ENCODE assay signal across 8 cellular contexts in genomic region chr2:135052997-135053474, GRCh38. TPM values are rescaled to one million over a fixed set of nuclear protein-coding genes. Genes with fewer than 3 reads are reported as not detected.
DNase-seq lines count a peak whose midpoint lies in the region; ATAC-seq, FAIRE-seq and TF ChIP-seq lines count a peak whose summit lies in the region.

No MANE protein-coding gene starts in this region.

- H2AFZ ChIP-seq in K562 (ENCODE audit: low read depth, low read length), result no peak overlapping the region

- H3K9ac ChIP-seq in NT2/D1 (ENCODE audit: insufficient read length, low read depth) (peak overlapping the region; percentile 94), K562 (ENCODE audit: insufficient read depth in 1 of 2, low read depth in 2 of 2, low read length in 2 of 2) (peak overlapping the region; percentile 89 to 96)

- no peaks in the 10 kb centered on the region for H3K9me1 ChIP-seq in K562 (ENCODE audit: control insufficient read depth, insufficient read depth, low read length)

- TF ChIP-seq EP300 in K562 (IDR thresholded peaks at IDR 0.05; ENCODE audit: low read length), result no peak

- in situ Hi-C loops in HAP-1 (cut with MboI; ENCODE audit: low sequenced_read_pairs), result no loop called here
- in situ Hi-C loops in K562 (cut with MboI), result no loop called here

- H3K4me3 ChIP-seq in HAP-1, result peak overlapping the region; percentile 85
- peak overlapping the region; percentile 94 for H3K4me3 ChIP-seq in NT2/D1 (ENCODE audit: insufficient read length, low read depth)
- peak overlapping the region; percentile 56 for H3K4me3 ChIP-seq in K562
- peak overlapping the region; percentile 93 for H3K4me3 ChIP-seq in lower lobe of right lung

- peaks cover 53% of the 10 kb centered on the region for H3K79me2 ChIP-seq in K562 (ENCODE audit: control insufficient read depth, insufficient read depth, low read length)

- no peaks in the 10 kb centered on the region; the same call in 1 of the 2 replicates for H4K20me1 ChIP-seq in K562 (replicated peaks; ENCODE audit: control insufficient read depth, insufficient read depth, low read length)

- no peak for FAIRE-seq in K562 (lab: Jason Lieb, UNC)
- FAIRE-seq in HTR-8/SVneo (lab: Jason Lieb, UNC), result no peak

- intact Hi-C loops in K562 (cut with micrococcal nuclease), result loop anchor here (5.0 kb wide), 2 partner anchors 89 to 479 kb away; partner anchors contain the start of genes R3HDM1 and ZRANB3
- intact Hi-C loops in lower lobe of right lung (cut with DNase I), result no loop called here

- TF ChIP-seq CTCF in K562 (IDR thresholded peaks at IDR 0.05 in 2 of 3, conservative IDR thresholded peaks at IDR 0.05 in 1 of 3; ENCODE audit: insufficient read depth in 2 of 3, low read depth in 1 of 3, low read length in 3 of 3) (no peak), lower lobe of right lung (IDR thresholded peaks at IDR 0.05) (no peak)

- no peaks in the 10 kb centered on the region for H3K9me3 ChIP-seq in HAP-1
- no peaks in the 10 kb centered on the region for H3K9me3 ChIP-seq in NT2/D1 (ENCODE audit: insufficient read depth, low read length)
- no peaks in the 10 kb centered on the region for H3K9me3 ChIP-seq in K562 (replicated peaks; ENCODE audit: control insufficient read depth, insufficient read depth, low read depth, low read length)
- no peaks in the 10 kb centered on the region for H3K9me3 ChIP-seq in lower lobe of right lung

- DNase-seq in GM03348 (ENCODE audit: low spot score) (peak; percentile 11), HAP-1 (ENCODE audit: low spot score in 2 of 2) (no peak), NT2/D1 (ENCODE audit: low read depth, low spot score) (no peak), K562 (ENCODE audit: extremely low read depth in 1 of 4, low spot score in 3 of 4) (peak in 1 of 4 experiments; percentile 24), lower lobe of right lung (peak; percentile 45), HTR-8/SVneo (ENCODE audit: insufficient read length, low spot score) (no peak), LoVo (ENCODE audit: low spot score) (no peak)
- peak; percentile 18 for DNase-seq in stimulated activated naive CD4-positive, alpha-beta T cell treated with Interleukin-2 at 50 U/mL for 16 hours (lab: John Stamatoyannopoulos, UW)

- TF ChIP-seq POLR2A in K562 (conservative IDR thresholded peaks at IDR 0.05), result no peak

- no peak for TF ChIP-seq RAD21 in K562 (CRISPR knock-in tag; conservative IDR thresholded peaks at IDR 0.05 in 1 of 2, IDR thresholded peaks at IDR 0.05 in 1 of 2)

- H3K36me3 ChIP-seq in HAP-1 (replicated peaks) (no peaks in the 10 kb centered on the region), NT2/D1 (ENCODE audit: insufficient read depth, insufficient read length, low read length) (peaks cover 21% of the 10 kb centered on the region), K562 (ENCODE audit: control insufficient read depth, insufficient read depth, low read length) (peaks cover 24% of the 10 kb centered on the region; the same call in 2 of the 3 replicates), lower lobe of right lung (no peaks in the 10 kb centered on the region)

- POLR2A ChIA-PET in K562 (lab: Yijun Ruan, JAX), result interaction anchor here (0.6 kb wide), 1 partner anchor 8 kb away, joined by 3 read pairs; no protein-coding TSS in a partner anchor

- H3K27me3 ChIP-seq in HAP-1 (ENCODE audit: low read depth) (no peaks in the 10 kb centered on the region), NT2/D1 (ENCODE audit: insufficient read depth, insufficient read length) (no peaks in the 10 kb centered on the region), K562 (ENCODE audit: control insufficient read depth in 2 of 2, insufficient read depth in 2 of 2, low read length in 2 of 2) (no peaks in the 10 kb centered on the region), lower lobe of right lung (ENCODE audit: low read depth) (peaks cover 4% of the 10 kb centered on the region)

- no TSS peak for BruUV-seq in K562 (replicated peaks; lab: Mats Ljungman, UMichigan)

- CTCF ChIA-PET in K562 (lab: Yijun Ruan, JAX; ENCODE audit: low intra/inter-chr PET ratio), result no interaction called here

- H3K4me2 ChIP-seq in K562 (ENCODE audit: insufficient read depth, low read length), result peak overlapping the region; percentile 80

- peaks cover 15% of the 10 kb centered on the region for H3K4me1 ChIP-seq in HAP-1
- H3K4me1 ChIP-seq in NT2/D1 (ENCODE audit: insufficient read depth, insufficient read length), result no peaks in the 10 kb centered on the region
- peaks cover 12 to 19% of the 10 kb centered on the region in 2 experiments; a peak in 4 of 5 replicates for H3K4me1 ChIP-seq in K562 (replicated peaks in 1 of 2; ENCODE audit: control insufficient read depth in 2 of 2, insufficient read depth in 2 of 2, low read length in 2 of 2)
- peaks cover 18% of the 10 kb centered on the region for H3K4me1 ChIP-seq in lower lobe of right lung

- ATAC-seq in K562, result peak; percentile 37
- ATAC-seq in lower lobe of right lung, result peak; percentile 3 to 7

- 2% methylated on average over 15 of the region's 15 CpGs for WGBS in K562 (ENCODE audit: insufficient coverage, low coverage, missing lambda C conversion rate)

- H3K27ac ChIP-seq in K562 (ENCODE audit: extremely low read depth, low read depth, low read length) (peak overlapping the region; percentile 85), lower lobe of right lung (peak overlapping the region; percentile 96)

TF ChIP-seq in K562, 482 proteins besides CTCF, POLR2A, EP300 and RAD21 (continues in another document):
- TF ChIP-seq HNRNPL (IDR thresholded peaks at IDR 0.05; ENCODE audit: low read depth, low read length), result no peak
- TF ChIP-seq NBN (IDR thresholded peaks at IDR 0.05; ENCODE audit: low read depth), result 0 out of 2 replicates have a peak, but pooled peaks have one; percentile 2
- TF ChIP-seq TOE1 (IDR thresholded peaks at IDR 0.05; ENCODE audit: borderline replicate concordance), result no peak
- no peak for TF ChIP-seq TOE1 (CRISPR knock-in tag; IDR thresholded peaks at IDR 0.05; ENCODE audit: borderline replicate concordance, low read depth)
- TF ChIP-seq NFYB (IDR thresholded peaks at IDR 0.05; ENCODE audit: extremely low read depth, insufficient read length), result no peak
- no peak for TF ChIP-seq ZNF134 (CRISPR knock-in tag; conservative IDR thresholded peaks at IDR 0.05)
- no peak for TF ChIP-seq ZSCAN29 (IDR thresholded peaks at IDR 0.05)
- TF ChIP-seq CSDE1 (IDR thresholded peaks at IDR 0.05), result no peak
- peak in 1 of 2 experiments; percentile 62 for TF ChIP-seq E2F6 (IDR thresholded peaks at IDR 0.05; ENCODE audit: borderline replicate concordance in 1 of 2, extremely low read depth in 1 of 2, insufficient read depth in 1 of 2, insufficient read length in 1 of 2, low read depth in 1 of 2, low read length in 1 of 2, poor library complexity in 1 of 2, severe bottlenecking in 1 of 2)
- TF ChIP-seq YY1 (IDR thresholded peaks at IDR 0.05; ENCODE audit: borderline replicate concordance in 1 of 3, control insufficient read depth in 1 of 3, extremely low read depth in 1 of 3, insufficient read depth in 3 of 3, insufficient read length in 1 of 3, insufficient replicate concordance in 2 of 3, low read depth in 1 of 3, low read length in 2 of 3), result no peak
- peak; percentile 11; the same call in 1 of the 2 replicates for TF ChIP-seq L3MBTL2 (IDR thresholded peaks at IDR 0.05)

RNA-seq across cellular contexts. Expression of gene RAB3GAP1, which starts 0.9 kb away (rescaled TPM):
- total RNA-seq in K562 (2011; cell fraction: chromatin; rRNA removed; ENCODE audit: low replicate concordance), result 46.1 and 127 TPM in 2 replicates
- total RNA-seq in K562 (2011; cell fraction: nucleolus; rRNA removed), result 17.7 and 24.5 TPM in 2 replicates
- 49.3 and 67.2 TPM in 2 replicates for total RNA-seq in K562 (2011; cell fraction: nucleoplasm; rRNA removed)
- total RNA-seq in K562 (2014; rRNA removed) (23.6 and 28.1 TPM in 2 replicates), K562 (2014; rRNA removed; fragmentation: Illumina TruSeq; extraction: Trizol) (48.6 and 56.6 TPM in 2 replicates), K562 (2015; rRNA removed; fragmentation: Illumina TruSeq; extraction: Trizol) (38.0 and 40.7 TPM in 2 replicates), K562 (2021) (33.0 and 35.0 TPM in 2 replicates), lower lobe of right lung (43.5 TPM)
- polyA plus RNA-seq in K562 (2011; rRNA removed) (19.1 and 25.0 TPM in 2 replicates), K562 (2014; fragmentation: Illumina TruSeq; extraction: Trizol) (32.9 and 38.0 TPM in 2 replicates), K562 (2014; fragmentation: Nextera tagmentation; extraction: Ambion mirVana) (10 to 100 TPM; 15.5 to 35.6 TPM), K562 (2014; rRNA removed) (24.4 and 27.3 TPM in 2 replicates)
- polyA plus RNA-seq in K562 (2011; cell fraction: cytosol; rRNA removed), result 7.2 and 17.3 TPM in 2 replicates
- polyA plus RNA-seq in K562 (2011; cell fraction: nucleus; rRNA removed), result 14.1 and 18.3 TPM in 2 replicates
- polyA plus RNA-seq in K562 (2012), result 28.3 and 38.9 TPM in 2 replicates
- polyA minus RNA-seq in K562 (2011; rRNA and poly(A)+ RNA removed), result 66.9 and 67.5 TPM in 2 replicates
- polyA minus RNA-seq in K562 (2011; cell fraction: cytosol; rRNA and poly(A)+ RNA removed), result 23.8 and 28.3 TPM in 2 replicates
- polyA minus RNA-seq in K562 (2011; cell fraction: nucleus; rRNA and poly(A)+ RNA removed), result 18.6 and 30.9 TPM in 2 replicates

RNA-seq across cellular contexts. Expression of gene MAP3K19, which starts 5.8 kb away (rescaled TPM):
- total RNA-seq in K562 (2011; cell fraction: chromatin; rRNA removed; ENCODE audit: low replicate concordance), result not detected in 2 replicates
- total RNA-seq in K562 (2011; cell fraction: nucleolus; rRNA removed), result not detected in 2 replicates
- not detected in 2 replicates for total RNA-seq in K562 (2011; cell fraction: nucleoplasm; rRNA removed)
- total RNA-seq in K562 (2014; rRNA removed) (not detected in 2 replicates), K562 (2014; rRNA removed; fragmentation: Illumina TruSeq; extraction: Trizol) (not detected in 2 replicates), K562 (2015; rRNA removed; fragmentation: Illumina TruSeq; extraction: Trizol) (not detected in 2 replicates), K562 (2021) (not detected in 2 replicates), lower lobe of right lung (7.2 TPM)
- polyA plus RNA-seq in K562 (2011; rRNA removed) (not detected in 2 replicates), K562 (2014; fragmentation: Illumina TruSeq; extraction: Trizol) (not detected in 2 replicates), K562 (2014; fragmentation: Nextera tagmentation; extraction: Ambion mirVana) (not detected), K562 (2014; rRNA removed) (0.29 TPM in 1 of 2 replicates, not detected in the other)
- polyA plus RNA-seq in K562 (2011; cell fraction: cytosol; rRNA removed), result not detected in 2 replicates
- not detected in 2 replicates for polyA plus RNA-seq in K562 (2011; cell fraction: nucleus; rRNA removed)
- polyA plus RNA-seq in K562 (2012), result not detected in 2 replicates
- polyA minus RNA-seq in K562 (2011; rRNA and poly(A)+ RNA removed), result not detected in 2 replicates
- polyA minus RNA-seq in K562 (2011; cell fraction: cytosol; rRNA and poly(A)+ RNA removed), result not detected in 2 replicates
- polyA minus RNA-seq in K562 (2011; cell fraction: nucleus; rRNA and poly(A)+ RNA removed), result not detected in 2 replicates

Comparison
In these comparisons a context has a peak if more than half of its experiments do, and no peak if none do; other contexts are left out.
1. DNase-seq: peak in GM03348 (single experiment), lower lobe of right lung (single experiment) and stimulated activated naive CD4-positive, alpha-beta T cell treated with Interleukin-2 at 50 U/mL for 16 hours (single experiment); none in HAP-1 (0 of 2), NT2/D1 (single experiment), HTR-8/SVneo (single experiment) and LoVo (single experiment).
2. Peak in every context shown above with its lines, with median percentiles within 50 percentile points of each other: H3K4me3 ChIP-seq.